ENCODE assay signal across 15 cellular contexts in the genomic region with DNA sequence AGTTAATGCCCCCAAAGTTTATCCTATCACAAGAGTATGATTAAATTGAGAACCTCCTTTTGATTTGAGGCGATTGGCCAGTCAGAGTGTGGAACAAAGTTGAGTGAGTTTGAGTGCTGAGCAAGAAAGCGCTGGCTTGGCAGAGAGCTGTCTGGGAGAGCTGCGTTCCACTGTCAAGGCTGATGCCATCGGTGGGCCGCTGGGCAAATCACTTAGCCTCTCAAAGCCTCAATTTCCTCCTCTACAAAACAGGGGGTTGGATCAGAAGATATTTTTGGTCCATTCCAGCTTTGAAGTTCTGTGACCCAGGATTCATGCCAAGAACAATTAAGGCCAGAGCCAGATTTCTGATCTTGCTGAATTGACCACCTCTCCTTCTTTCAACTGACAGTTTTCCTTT.
DNase-seq lines count a peak whose midpoint lies in the region; ATAC-seq and TF ChIP-seq lines count a peak whose summit lies in the region.
"Had no signal": no experiment of that assay in that cellular context is flagged by ENCODE, and none has a peak within 500 bp of the region (broad histone marks: within the 10 kb centered on the region; RNA-seq: fewer than 3 reads in every experiment).

No MANE protein-coding gene starts in this region.

- H3K4me3 ChIP-seq in right atrium auricular region = no peak overlapping the region
- H3K4me3 ChIP-seq in aorta (ENCODE audit: low read length in 2 of 2) = no peak overlapping the region

- H3K4me1 ChIP-seq in right atrium auricular region = peaks cover 0 to 8% of the 10 kb centered on the region in 2 donors
- H3K4me1 ChIP-seq in aorta (ENCODE audit: control insufficient read depth in 1 of 2, insufficient read depth in 2 of 2, low read length in 2 of 2) = no peaks in the 10 kb centered on the region

- DNase-seq in left cardiac atrium = peak; percentile 32
- no peak for DNase-seq in right atrium auricular region (ENCODE audit: low spot score)
- DNase-seq in astrocyte of the hippocampus (ENCODE audit: low read depth, low spot score) = peak; percentile 61
- peak; percentile 14 to 52 for DNase-seq in lung microvascular endothelial cell (ENCODE audit: low read depth in 2 of 2)
- peak; percentile 55 to 76 for DNase-seq in aorta
- DNase-seq in HuH-7 (ENCODE audit: low spot score) = no peak
- no peak for DNase-seq in ureter (ENCODE audit: low spot score)
- DNase-seq in RKO (ENCODE audit: low spot score) = no peak
- DNase-seq: DMS53, HFFc6, NCI-H146, NCI-H2081 treated with DMSO at 0.1 percent for 48 hours, NCI-H524 treated with DMSO at 0.1 percent for 48 hours, PC-3, SK-N-SH had no signal

- ATAC-seq in left cardiac atrium (peak in 1 of 2 donors; percentile 32), aorta (ENCODE audit: low FRiP score) (no peak)
- ATAC-seq: PC-3 had no signal

- H3K27ac ChIP-seq in right atrium auricular region = no peak overlapping the region
- H3K27ac ChIP-seq in aorta (ENCODE audit: low read depth in 1 of 2, low read length in 2 of 2) = peak overlapping the region in 1 of 2 donors; percentile 78

- H3K9me3 ChIP-seq in right atrium auricular region (no peaks in the 10 kb centered on the region), aorta (ENCODE audit: control insufficient read depth, low read length) (no peaks in the 10 kb centered on the region)
- H3K9me3 ChIP-seq: SK-N-SH had no signal

- H3K36me3 ChIP-seq in right atrium auricular region = no peaks in the 10 kb centered on the region
- H3K36me3 ChIP-seq in aorta (ENCODE audit: control insufficient read depth in 1 of 2, insufficient read depth in 2 of 2, low read length in 1 of 2) = no peaks in the 10 kb centered on the region

- no peaks in the 10 kb centered on the region for H3K27me3 ChIP-seq in right atrium auricular region
- H3K27me3 ChIP-seq in aorta (ENCODE audit: control insufficient read depth in 1 of 2, insufficient read depth in 2 of 2, low read length in 1 of 2) = no peaks in the 10 kb centered on the region

- 2 to 6% methylated on average over 5 of the region's 5 CpGs for WGBS in aorta, 2 donors

- no peak for TF ChIP-seq CTCF in right atrium auricular region (IDR thresholded peaks at IDR 0.05)

- intact Hi-C loops in left cardiac atrium (cut with DNase I) (no loop called here), aorta (cut with DNase I) (no loop called here)

Comparison
In these comparisons a context has a peak if more than half of its experiments do, and no peak if none do; other contexts are left out.
1. DNase-seq: peak in left cardiac atrium (single experiment), astrocyte of the hippocampus (single experiment), lung microvascular endothelial cell (2 of 2) and aorta (2 of 2); none in right atrium auricular region (single experiment), HuH-7 (single experiment), ureter (single experiment) and RKO (single experiment).